ENCODE assay signal across 8 cellular contexts in the genomic region with DNA sequence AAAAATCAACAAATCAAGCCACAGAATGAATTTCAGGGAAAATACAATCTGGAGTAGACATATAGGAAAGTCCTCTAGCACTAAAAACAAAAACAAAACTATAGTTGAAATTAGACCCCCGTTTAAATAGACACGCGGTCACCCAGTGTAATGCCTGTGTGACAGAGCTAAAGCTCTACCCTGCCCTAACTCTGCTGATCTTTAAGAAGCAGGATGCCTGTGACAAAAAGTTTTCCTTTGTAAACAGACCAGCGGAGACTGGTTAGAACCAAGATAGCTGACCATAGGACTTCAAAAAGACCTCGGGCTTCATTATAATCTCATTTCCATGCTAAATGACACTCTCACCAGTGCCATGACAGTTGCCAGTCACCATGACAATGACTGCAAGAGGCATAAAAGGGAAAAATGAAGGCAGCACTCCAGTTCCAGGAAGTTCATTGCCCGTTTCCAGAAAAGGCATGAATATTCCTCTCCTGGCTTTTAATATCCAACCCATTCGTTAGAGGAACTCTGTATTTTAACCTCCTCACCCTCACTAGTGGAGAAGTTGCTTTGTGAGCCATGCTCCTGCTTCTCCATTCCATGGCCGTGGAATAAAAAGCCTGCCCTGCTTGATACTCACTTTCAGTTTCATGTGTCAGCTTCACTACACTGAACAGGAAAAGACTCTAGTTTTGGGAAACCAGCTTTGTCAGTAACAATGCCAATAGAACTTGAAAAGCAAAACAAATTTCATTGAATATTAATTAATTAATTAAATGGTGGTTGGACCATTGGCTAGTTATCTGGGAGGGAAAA.
A peak's percentile ranks its signal among the peaks of the same experiment; 100 is the strongest.
DNase-seq lines count a peak whose midpoint lies in the region; ATAC-seq and TF ChIP-seq lines count a peak whose summit lies in the region.

No MANE protein-coding gene starts in this region.

- H3K27me3 ChIP-seq in DND-41 (ENCODE audit: insufficient read depth, low read length, poor library complexity) (peaks cover 5% of the 10 kb centered on the region), psoas muscle (ENCODE audit: insufficient read depth in 3 of 3, low read length in 2 of 3) (no peaks in the 10 kb centered on the region)

- no peaks in the 10 kb centered on the region for H4K20me1 ChIP-seq in DND-41 (ENCODE audit: insufficient read depth, low read length)
- no peaks in the 10 kb centered on the region for H4K20me1 ChIP-seq in OCI-LY7 (ENCODE audit: insufficient read depth, low read length)

- H3K4me3 ChIP-seq in DND-41 (ENCODE audit: low read depth in 1 of 2, low read length in 2 of 2) (0 out of 4 replicates have a peak overlapping the region, but pooled peaks of 1 of the 2 experiments have one; percentile 31), OCI-LY7 (ENCODE audit: low read depth, low read length, poor library complexity, severe bottlenecking) (no peak overlapping the region), fibroblast of villous mesenchyme (ENCODE audit: low read depth, low read length) (peak overlapping the region; percentile 51), psoas muscle (peak overlapping the region; percentile 52)

- H3K9me3 ChIP-seq in DND-41 (ENCODE audit: insufficient read depth, low read length, severe bottlenecking), result no peaks in the 10 kb centered on the region
- H3K9me3 ChIP-seq in OCI-LY7 (ENCODE audit: low read length), result no peaks in the 10 kb centered on the region
- H3K9me3 ChIP-seq in psoas muscle, result no peaks in the 10 kb centered on the region

- WGBS in psoas muscle, 3 donors, result 25 to 40% (median 30%) methylated on average over 8 of the region's 8 CpGs

- no peaks in the 10 kb centered on the region for H3K36me3 ChIP-seq in DND-41 (ENCODE audit: insufficient read depth, low read length)
- no peaks in the 10 kb centered on the region for H3K36me3 ChIP-seq in OCI-LY7 (ENCODE audit: insufficient read depth, low read length)
- no peaks in the 10 kb centered on the region for H3K36me3 ChIP-seq in psoas muscle (ENCODE audit: insufficient read depth in 1 of 2, low read depth in 1 of 2)

- intact Hi-C loops in OCI-LY7 (cut with micrococcal nuclease; ENCODE audit: unreplicated experiment) (no loop called here), psoas muscle (cut with DNase I) (no loop called here)

- no peaks in the 10 kb centered on the region for H3K9me2 ChIP-seq in OCI-LY7 (ENCODE audit: insufficient read depth, low read length)

- ATAC-seq in DND-41 (ENCODE audit: insufficient read depth, low read depth) (no peak), psoas muscle (peak in 1 of 4 donors; percentile 53), HG02852 (IDR thresholded peaks at IDR 0.05; ENCODE audit: unreplicated experiment) (no peak), HG02938 (IDR thresholded peaks at IDR 0.05; ENCODE audit: unreplicated experiment) (no peak)

- H3K27ac ChIP-seq in DND-41 (ENCODE audit: low read length), result no peak overlapping the region
- no peak overlapping the region for H3K27ac ChIP-seq in OCI-LY7 (ENCODE audit: low read depth, low read length, poor library complexity, severe bottlenecking)
- no peak overlapping the region for H3K27ac ChIP-seq in psoas muscle

- TF ChIP-seq CTCF in DND-41 (IDR thresholded peaks at IDR 0.05; ENCODE audit: borderline replicate concordance, extremely low read depth, low read length, poor library complexity, severe bottlenecking) (no peak), OCI-LY7 (conservative IDR thresholded peaks at IDR 0.05; ENCODE audit: low read length) (no peak), fibroblast of villous mesenchyme (IDR thresholded peaks at IDR 0.05; ENCODE audit: insufficient read depth, low read depth, low read length) (no peak), psoas muscle (IDR thresholded peaks at IDR 0.05) (no peak), GM13976 (IDR thresholded peaks at IDR 0.05; ENCODE audit: borderline replicate concordance, control extremely low read depth, extremely low read depth, insufficient read depth, missing control alignments) (no peak)

- H2AFZ ChIP-seq in DND-41 (ENCODE audit: low read depth, low read length), result peak overlapping the region; percentile 28
- peak overlapping the region; percentile 35; the same call in 1 of the 2 replicates for H2AFZ ChIP-seq in OCI-LY7 (ENCODE audit: low read length)

- in situ Hi-C loops in GM13976 (cut with MboI; ENCODE audit: low sequenced_read_pairs, unreplicated experiment), result no loop called here

- no peak for DNase-seq in DND-41
- peak; percentile 3 for DNase-seq in OCI-LY7 (ENCODE audit: low spot score)
- peak; percentile 10 for DNase-seq in fibroblast of villous mesenchyme (ENCODE audit: low read depth)
- no peak for DNase-seq in psoas muscle
- no peak for DNase-seq in GM13976 (ENCODE audit: low spot score)
- no peak for DNase-seq in NCI-H69 (lab: John Stamatoyannopoulos, UW)

- H3K4me2 ChIP-seq in DND-41 (ENCODE audit: insufficient read depth, low read length) (peak overlapping the region; percentile 49; the same call in 1 of the 2 replicates), OCI-LY7 (ENCODE audit: low read length) (peak overlapping the region; percentile 3; the same call in 1 of the 2 replicates)

- H3K4me1 ChIP-seq in DND-41 (ENCODE audit: insufficient read depth, low read length), result no peaks in the 10 kb centered on the region
- H3K4me1 ChIP-seq in OCI-LY7 (ENCODE audit: insufficient read depth, low read length, poor library complexity, severe bottlenecking), result no peaks in the 10 kb centered on the region
- no peaks in the 10 kb centered on the region for H3K4me1 ChIP-seq in psoas muscle

- BruUV-seq in OCI-LY7 (replicated peaks; lab: Mats Ljungman, UMichigan), result no TSS peak

- CTCF ChIA-PET in OCI-LY7 (lab: Charles Lee; ENCODE audit: unreplicated experiment), result no interaction called here

- POLR2A ChIA-PET in OCI-LY7 (lab: Charles Lee), result no interaction called here

- H3K79me2 ChIP-seq in DND-41 (ENCODE audit: insufficient read depth, low read length) (no peaks in the 10 kb centered on the region), OCI-LY7 (ENCODE audit: insufficient read depth, low read depth, low read length) (no peaks in the 10 kb centered on the region)

- no peak overlapping the region for H3K9ac ChIP-seq in DND-41 (ENCODE audit: low read depth, low read length)

Comparison
In these comparisons a context has a peak if more than half of its experiments do, and no peak if none do; other contexts are left out.
1. DNase-seq: peak in OCI-LY7 (single experiment) and fibroblast of villous mesenchyme (single experiment); none in DND-41 (single experiment), psoas muscle (0 of 2), GM13976 (single experiment) and NCI-H69 (single experiment).